Comparison of ENCODE assay signal across 2 cellular contexts in the genomic region with DNA sequence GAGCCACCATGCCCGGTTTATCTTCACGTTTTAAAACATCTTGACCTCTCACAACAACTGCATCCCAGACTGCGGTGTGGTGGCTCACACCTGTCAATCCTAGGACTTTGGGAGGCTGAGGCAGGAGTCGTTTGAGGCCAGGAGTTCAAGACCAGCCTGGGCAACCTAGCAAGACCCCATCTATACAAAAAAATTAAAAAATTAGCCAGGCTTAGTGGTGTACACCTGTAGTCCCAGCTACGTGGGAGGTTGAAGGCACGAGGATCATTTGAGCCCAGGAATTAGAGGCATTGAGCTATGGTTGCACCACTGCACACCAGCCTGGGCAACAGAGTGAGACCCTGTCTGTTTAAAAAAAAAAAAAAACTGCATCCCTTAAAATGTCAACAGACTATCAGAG.
TF ChIP-seq lines count a peak whose summit lies in the region.

No MANE protein-coding gene starts in this region.

TF ChIP-seq in IMR-90, 13 proteins besides CTCF, POLR2A, EP300 and RAD21:
- no peak for TF ChIP-seq CHD1 (IDR thresholded peaks at IDR 0.05; ENCODE audit: low read depth, low read length)
- TF ChIP-seq MAZ (IDR thresholded peaks at IDR 0.05; ENCODE audit: borderline replicate concordance, low read depth, low read length): no peak
- TF ChIP-seq SMC3 (IDR thresholded peaks at IDR 0.05; ENCODE audit: low read depth, low read length): no peak
- no peak for TF ChIP-seq MXI1 (IDR thresholded peaks at IDR 0.05; ENCODE audit: borderline replicate concordance, low read depth, low read length)
- no peak for TF ChIP-seq NFE2L2 (IDR thresholded peaks at IDR 0.05; ENCODE audit: low read depth, low read length)
- TF ChIP-seq BHLHE40 (IDR thresholded peaks at IDR 0.05; ENCODE audit: low read depth, low read length): no peak
- TF ChIP-seq, protein P1, sequence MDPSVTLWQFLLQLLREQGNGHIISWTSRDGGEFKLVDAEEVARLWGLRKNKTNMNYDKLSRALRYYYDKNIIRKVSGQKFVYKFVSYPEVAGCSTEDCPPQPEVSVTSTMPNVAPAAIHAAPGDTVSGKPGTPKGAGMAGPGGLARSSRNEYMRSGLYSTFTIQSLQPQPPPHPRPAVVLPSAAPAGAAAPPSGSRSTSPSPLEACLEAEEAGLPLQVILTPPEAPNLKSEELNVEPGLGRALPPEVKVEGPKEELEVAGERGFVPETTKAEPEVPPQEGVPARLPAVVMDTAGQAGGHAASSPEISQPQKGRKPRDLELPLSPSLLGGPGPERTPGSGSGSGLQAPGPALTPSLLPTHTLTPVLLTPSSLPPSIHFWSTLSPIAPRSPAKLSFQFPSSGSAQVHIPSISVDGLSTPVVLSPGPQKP (IDR thresholded peaks at IDR 0.05; ENCODE audit: borderline replicate concordance, low read depth, low read length): no peak
- TF ChIP-seq FOS (IDR thresholded peaks at IDR 0.05; ENCODE audit: low read depth, low read length): no peak
- TF ChIP-seq, protein P2, sequence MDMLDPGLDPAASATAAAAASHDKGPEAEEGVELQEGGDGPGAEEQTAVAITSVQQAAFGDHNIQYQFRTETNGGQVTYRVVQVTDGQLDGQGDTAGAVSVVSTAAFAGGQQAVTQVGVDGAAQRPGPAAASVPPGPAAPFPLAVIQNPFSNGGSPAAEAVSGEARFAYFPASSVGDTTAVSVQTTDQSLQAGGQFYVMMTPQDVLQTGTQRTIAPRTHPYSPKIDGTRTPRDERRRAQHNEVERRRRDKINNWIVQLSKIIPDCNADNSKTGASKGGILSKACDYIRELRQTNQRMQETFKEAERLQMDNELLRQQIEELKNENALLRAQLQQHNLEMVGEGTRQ (IDR thresholded peaks at IDR 0.05; ENCODE audit: low read depth, low read length): no peak
- no peak for TF ChIP-seq CEBPB (IDR thresholded peaks at IDR 0.05; ENCODE audit: low read depth, low read length)
- TF ChIP-seq MAFK (IDR thresholded peaks at IDR 0.05; ENCODE audit: low read depth, low read length): no peak
- no peak for TF ChIP-seq RCOR1 (IDR thresholded peaks at IDR 0.05; ENCODE audit: insufficient replicate concordance, low read length)
- TF ChIP-seq RFX5 (IDR thresholded peaks at IDR 0.05; ENCODE audit: low read depth, low read length): no peak

TF ChIP-seq in K562, 482 proteins besides CTCF, POLR2A, EP300 and RAD21:
- no peak for TF ChIP-seq POLR2AphosphoS2 (IDR thresholded peaks at IDR 0.05; ENCODE audit: low read length)
- TF ChIP-seq TARDBP (IDR thresholded peaks at IDR 0.05): no peak
- TF ChIP-seq MTF1 (CRISPR knock-in tag; IDR thresholded peaks at IDR 0.05; ENCODE audit: borderline replicate concordance): no peak
- no peak for TF ChIP-seq MED1 (CRISPR knock-in tag; IDR thresholded peaks at IDR 0.05; ENCODE audit: borderline replicate concordance)
- TF ChIP-seq ELF4 (CRISPR knock-in tag; IDR thresholded peaks at IDR 0.05): no peak
- TF ChIP-seq ZC3H4 (CRISPR knock-in tag; IDR thresholded peaks at IDR 0.05; ENCODE audit: borderline replicate concordance): no peak
- peak; percentile 95 for TF ChIP-seq ZNF121 (CRISPR knock-in tag; conservative IDR thresholded peaks at IDR 0.05)
- no peak for TF ChIP-seq ZNF12 (CRISPR knock-in tag; IDR thresholded peaks at IDR 0.05)
- no peak for TF ChIP-seq NCOA4 (IDR thresholded peaks at IDR 0.05; ENCODE audit: partially characterized antibody)
- TF ChIP-seq RBM25 (IDR thresholded peaks at IDR 0.05; ENCODE audit: low read depth, low read length, severe bottlenecking): peak; percentile 5
- TF ChIP-seq ZNF436 (CRISPR knock-in tag; IDR thresholded peaks at IDR 0.05): no peak
- no peak for TF ChIP-seq CBX5 (IDR thresholded peaks at IDR 0.05; ENCODE audit: borderline replicate concordance, low read depth)
- TF ChIP-seq, protein P3, sequence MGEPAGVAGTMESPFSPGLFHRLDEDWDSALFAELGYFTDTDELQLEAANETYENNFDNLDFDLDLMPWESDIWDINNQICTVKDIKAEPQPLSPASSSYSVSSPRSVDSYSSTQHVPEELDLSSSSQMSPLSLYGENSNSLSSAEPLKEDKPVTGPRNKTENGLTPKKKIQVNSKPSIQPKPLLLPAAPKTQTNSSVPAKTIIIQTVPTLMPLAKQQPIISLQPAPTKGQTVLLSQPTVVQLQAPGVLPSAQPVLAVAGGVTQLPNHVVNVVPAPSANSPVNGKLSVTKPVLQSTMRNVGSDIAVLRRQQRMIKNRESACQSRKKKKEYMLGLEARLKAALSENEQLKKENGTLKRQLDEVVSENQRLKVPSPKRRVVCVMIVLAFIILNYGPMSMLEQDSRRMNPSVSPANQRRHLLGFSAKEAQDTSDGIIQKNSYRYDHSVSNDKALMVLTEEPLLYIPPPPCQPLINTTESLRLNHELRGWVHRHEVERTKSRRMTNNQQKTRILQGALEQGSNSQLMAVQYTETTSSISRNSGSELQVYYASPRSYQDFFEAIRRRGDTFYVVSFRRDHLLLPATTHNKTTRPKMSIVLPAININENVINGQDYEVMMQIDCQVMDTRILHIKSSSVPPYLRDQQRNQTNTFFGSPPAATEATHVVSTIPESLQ (CRISPR knock-in tag; IDR thresholded peaks at IDR 0.05): no peak
- no peak for TF ChIP-seq BACH1 (tag; IDR thresholded peaks at IDR 0.05)
- TF ChIP-seq DACH1 (IDR thresholded peaks at IDR 0.05; ENCODE audit: partially characterized antibody): no peak
